12 cellular contexts compared by ENCODE assay signal in genomic region chr12:49295087-49296001, GRCh38. TPM values are rescaled to one million over a fixed set of nuclear protein-coding genes. Genes with fewer than 3 reads are reported as not detected.
DNase-seq lines count a peak whose midpoint lies in the region; ATAC-seq and TF ChIP-seq lines count a peak whose summit lies in the region.
"Had no signal": no experiment of that assay in that cellular context is flagged by ENCODE, and none has a peak within 500 bp of the region (broad histone marks: within the 10 kb centered on the region; RNA-seq: fewer than 3 reads in every experiment).

PRPH (plus strand) TSS chr12:49295147; CDS start chr12:49295201, 54 bp downstream.

- H3K36me3 ChIP-seq in mesodermal cell (ENCODE audit: control insufficient read depth, insufficient read depth, low read length) (no peaks in the 10 kb centered on the region), ascending aorta (no peaks in the 10 kb centered on the region)
- H3K36me3 ChIP-seq: left lung had no signal

- H3K4me1 ChIP-seq in mesodermal cell (ENCODE audit: control insufficient read depth, insufficient read depth, low read length, poor library complexity, severe bottlenecking): peaks cover 12% of the 10 kb centered on the region
- H3K4me1 ChIP-seq in ascending aorta: peaks cover 6 to 21% of the 10 kb centered on the region in 2 donors

- 5 to 13% methylated on average over 47 to 78 of the region's 82 CpGs for WGBS in mesodermal cell (ENCODE audit: insufficient coverage in 2 of 2), 2 experiments

- TF ChIP-seq CTCF in LNCaP clone FGC (IDR thresholded peaks at IDR 0.05; ENCODE audit: control insufficient read depth, extremely low read depth, insufficient read depth) (no peak), ascending aorta (IDR thresholded peaks at IDR 0.05) (no peak)

- H3K4me3 ChIP-seq in LNCaP clone FGC (ENCODE audit: low read depth, low read length): peak within 1 kb of the TSS; percentile 35
- peak within 1 kb of the TSS; percentile 5 for H3K4me3 ChIP-seq in mesodermal cell (ENCODE audit: extremely low read depth, insufficient read depth, low read length, poor library complexity, severe bottlenecking)
- peak within 1 kb of the TSS in 1 of 2 donors; percentile 12 for H3K4me3 ChIP-seq in ascending aorta
- H3K4me3 ChIP-seq: left lung had no signal

- intact Hi-C loops in ascending aorta (cut with DNase I): no loop called here

- H3K27me3 ChIP-seq in ascending aorta: peaks cover 23% of the 10 kb centered on the region

- peak; percentile 56 for DNase-seq in COLO668 (lab: John Stamatoyannopoulos, UW; ENCODE audit: unreplicated experiment)
- no peak for DNase-seq in LNCaP clone FGC (ENCODE audit: low read depth)
- DNase-seq in stimulated activated naive CD8-positive, alpha-beta T cell treated with anti-CD3 and anti-CD28 coated beads, Interleukin-15, Interleukin-2, amounts not matched to agents 100 U/mL and 50 U/mL, for 24 hours: no peak
- DNase-seq in ascending aorta (ENCODE audit: low spot score in 2 of 2): no peak
- DNase-seq: erythroblast, NCI-H1417 treated with DMSO at 0.1 percent for 48 hours had no signal

- H3K27ac ChIP-seq in mesodermal cell (ENCODE audit: low read depth, low read length, severe bottlenecking): no peak within 1 kb of the TSS
- no peak within 1 kb of the TSS for H3K27ac ChIP-seq in ascending aorta
- H3K27ac ChIP-seq: left lung had no signal

- H3K9me3 ChIP-seq in mesodermal cell (ENCODE audit: control insufficient read depth, low read length) (no peaks in the 10 kb centered on the region), ascending aorta (no peaks in the 10 kb centered on the region)
- H3K9me3 ChIP-seq: left lung had no signal

- ATAC-seq in esophagus mucosa: peak; percentile 27
- no peak for ATAC-seq in HG03097 (IDR thresholded peaks at IDR 0.05; ENCODE audit: low FRiP score, unreplicated experiment)
- ATAC-seq in HG02840 (IDR thresholded peaks at IDR 0.05; ENCODE audit: low FRiP score, unreplicated experiment): no peak
- no peak for ATAC-seq in stimulated activated naive CD8-positive, alpha-beta T cell treated with anti-CD3 and anti-CD28 coated beads, Interleukin-15, Interleukin-2, amounts not matched to agents 100 U/mL and 50 U/mL, for 24 hours
- ATAC-seq: left lung had no signal

RNA-seq across cellular contexts. Expression of gene PRPH, which starts in this region (rescaled TPM):
- total RNA-seq in esophagus mucosa: 0.64 TPM
- 17.1 TPM for polyA plus RNA-seq in mesodermal cell (2013, experiment 1 of 2)
- 20.9 TPM for polyA plus RNA-seq in mesodermal cell (2013, experiment 2 of 2)
- total RNA-seq in ascending aorta: not detected
- total RNA-seq: T-cell had no signal

Comparison
In these comparisons a context has a peak if more than half of its experiments do, and no peak if none do; other contexts are left out.
1. Peak in ATAC-seq in esophagus mucosa; RNA of the gene not detected or under 1 TPM.